ENCODE assay signal across 1 cellular context in the genomic region with DNA sequence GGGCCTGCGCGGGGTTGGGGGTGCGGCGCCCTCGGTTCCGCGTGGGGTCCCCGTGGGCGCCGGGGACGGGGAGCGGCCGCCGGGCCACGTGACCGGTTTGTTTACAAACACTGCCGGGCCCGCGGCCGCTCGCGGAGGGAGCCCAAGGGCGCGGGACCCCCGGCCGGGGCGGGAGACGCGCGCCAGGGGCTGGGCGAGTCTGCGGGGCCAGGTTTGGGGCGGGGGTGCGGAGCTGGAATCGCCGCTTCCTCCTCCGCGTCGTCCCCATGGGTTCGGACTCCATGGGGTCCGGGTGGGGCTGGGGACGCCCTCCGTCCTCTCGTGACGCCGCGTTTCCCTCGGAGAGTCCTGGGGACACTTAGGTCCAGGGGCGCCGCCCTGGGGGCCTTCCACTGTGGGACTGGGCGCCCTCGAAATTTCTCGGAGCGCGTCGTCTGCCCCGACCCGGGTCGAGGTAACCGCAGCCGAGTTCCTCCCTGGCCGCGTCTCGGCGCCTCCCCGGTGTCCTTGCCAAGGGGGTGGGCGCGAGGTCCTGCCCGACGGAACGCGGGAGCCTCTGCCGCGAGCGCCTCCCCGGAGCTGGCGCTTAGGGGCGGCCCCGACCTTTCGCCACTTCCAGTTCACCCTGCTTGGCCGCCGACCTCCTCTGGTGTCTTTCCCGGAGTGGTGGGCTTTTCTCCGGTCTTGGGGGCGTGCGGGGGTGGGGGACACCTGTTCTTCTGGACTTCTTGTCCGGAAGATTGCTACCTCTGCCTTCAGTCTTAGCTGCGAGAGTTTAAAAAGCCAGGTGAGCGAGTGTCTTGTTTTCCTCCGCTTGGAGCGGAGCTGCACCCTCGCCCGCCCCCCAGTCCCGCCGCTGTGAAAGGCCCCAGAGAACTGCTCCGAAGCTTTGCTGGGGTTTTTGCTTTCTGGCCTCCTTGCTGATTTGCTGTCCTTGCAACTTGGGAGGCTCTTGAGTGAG.
A peak's percentile ranks its signal among the peaks of the same experiment; 100 is the strongest.
TF ChIP-seq lines count a peak whose summit lies in the region.

No MANE protein-coding gene starts in this region.

TF ChIP-seq in HepG2, 621 proteins besides CTCF, POLR2A, EP300 and RAD21 (continued from another document and continues in another):
- TF ChIP-seq, protein P1, sequence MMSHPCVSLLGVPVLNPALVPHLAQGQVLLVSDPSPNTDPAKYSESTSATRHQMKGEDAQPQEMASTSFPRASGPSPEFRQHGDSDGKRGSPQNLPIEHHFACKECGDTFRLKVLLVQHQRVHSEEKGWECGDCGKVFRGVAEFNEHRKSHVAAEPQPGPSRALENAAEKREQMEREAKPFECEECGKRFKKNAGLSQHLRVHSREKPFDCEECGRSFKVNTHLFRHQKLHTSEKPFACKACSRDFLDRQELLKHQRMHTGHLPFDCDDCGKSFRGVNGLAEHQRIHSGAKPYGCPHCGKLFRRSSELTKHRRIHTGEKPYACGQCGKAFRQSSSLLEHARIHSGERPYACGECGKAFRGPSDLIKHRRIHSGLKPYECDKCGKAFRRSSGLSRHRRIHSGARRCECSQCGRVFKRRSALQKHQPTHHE (CRISPR knock-in tag; IDR thresholded peaks at IDR 0.05; ENCODE audit: borderline replicate concordance) = no peak
- TF ChIP-seq SUZ12 (IDR thresholded peaks at IDR 0.05; ENCODE audit: low read depth, low read length) (no peak), HDAC1 (CRISPR knock-in tag; IDR thresholded peaks at IDR 0.05) (peak; percentile 73), PCBP1 (IDR thresholded peaks at IDR 0.05; ENCODE audit: borderline replicate concordance, low read depth, low read length) (no peak), ATF7-NPFF (CRISPR knock-in tag; IDR thresholded peaks at IDR 0.05; ENCODE audit: low read depth) (peak; percentile 59; the same call in 1 of the 2 replicates), ZSCAN21 (CRISPR knock-in tag; IDR thresholded peaks at IDR 0.05; ENCODE audit: borderline replicate concordance) (peak; percentile 36; the same call in 1 of the 2 replicates), KDM6A (CRISPR knock-in tag; IDR thresholded peaks at IDR 0.05; ENCODE audit: low read depth) (no peak), NFRKB (IDR thresholded peaks at IDR 0.05) (no peak), DNMT1 (CRISPR knock-in tag; IDR thresholded peaks at IDR 0.05) (0 out of 2 replicates have a peak, but pooled peaks have one; percentile 70), SAP130 (CRISPR knock-in tag; IDR thresholded peaks at IDR 0.05; ENCODE audit: low read depth) (peak; percentile 79), NR3C1 (CRISPR knock-in tag; IDR thresholded peaks at IDR 0.05) (no peak), KLF11 (CRISPR knock-in tag; IDR thresholded peaks at IDR 0.05) (no peak), GABPA (IDR thresholded peaks at IDR 0.05; ENCODE audit: low read depth, low read length) (peak; percentile 27), GABPA (CRISPR knock-in tag; IDR thresholded peaks at IDR 0.05; ENCODE audit: low read depth) (no peak), GLI4 (CRISPR knock-in tag; IDR thresholded peaks at IDR 0.05; ENCODE audit: borderline replicate concordance) (peak; percentile 71; the same call in 1 of the 2 replicates), ZNF30 (CRISPR knock-in tag; IDR thresholded peaks at IDR 0.05) (0 out of 2 replicates have a peak, but pooled peaks have one; percentile 40), ZNF33B (CRISPR knock-in tag; IDR thresholded peaks at IDR 0.05) (no peak), REXO4 (CRISPR knock-in tag; IDR thresholded peaks at IDR 0.05; ENCODE audit: borderline replicate concordance) (no peak), NRL (CRISPR knock-in tag; IDR thresholded peaks at IDR 0.05; ENCODE audit: borderline replicate concordance) (no peak), RARA (CRISPR knock-in tag; IDR thresholded peaks at IDR 0.05) (no peak), ELF3 (CRISPR knock-in tag; IDR thresholded peaks at IDR 0.05) (no peak)
- TF ChIP-seq, protein P2, sequence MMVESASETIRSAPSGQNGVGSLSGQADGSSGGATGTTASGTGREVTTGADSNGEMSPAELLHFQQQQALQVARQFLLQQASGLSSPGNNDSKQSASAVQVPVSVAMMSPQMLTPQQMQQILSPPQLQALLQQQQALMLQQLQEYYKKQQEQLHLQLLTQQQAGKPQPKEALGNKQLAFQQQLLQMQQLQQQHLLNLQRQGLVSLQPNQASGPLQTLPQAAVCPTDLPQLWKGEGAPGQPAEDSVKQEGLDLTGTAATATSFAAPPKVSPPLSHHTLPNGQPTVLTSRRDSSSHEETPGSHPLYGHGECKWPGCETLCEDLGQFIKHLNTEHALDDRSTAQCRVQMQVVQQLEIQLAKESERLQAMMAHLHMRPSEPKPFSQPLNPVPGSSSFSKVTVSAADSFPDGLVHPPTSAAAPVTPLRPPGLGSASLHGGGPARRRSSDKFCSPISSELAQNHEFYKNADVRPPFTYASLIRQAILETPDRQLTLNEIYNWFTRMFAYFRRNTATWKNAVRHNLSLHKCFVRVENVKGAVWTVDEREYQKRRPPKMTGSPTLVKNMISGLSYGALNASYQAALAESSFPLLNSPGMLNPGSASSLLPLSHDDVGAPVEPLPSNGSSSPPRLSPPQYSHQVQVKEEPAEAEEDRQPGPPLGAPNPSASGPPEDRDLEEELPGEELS (CRISPR knock-in tag; IDR thresholded peaks at IDR 0.05) = peak; percentile 12; the same call in 1 of the 2 replicates
- TF ChIP-seq, protein P3, sequence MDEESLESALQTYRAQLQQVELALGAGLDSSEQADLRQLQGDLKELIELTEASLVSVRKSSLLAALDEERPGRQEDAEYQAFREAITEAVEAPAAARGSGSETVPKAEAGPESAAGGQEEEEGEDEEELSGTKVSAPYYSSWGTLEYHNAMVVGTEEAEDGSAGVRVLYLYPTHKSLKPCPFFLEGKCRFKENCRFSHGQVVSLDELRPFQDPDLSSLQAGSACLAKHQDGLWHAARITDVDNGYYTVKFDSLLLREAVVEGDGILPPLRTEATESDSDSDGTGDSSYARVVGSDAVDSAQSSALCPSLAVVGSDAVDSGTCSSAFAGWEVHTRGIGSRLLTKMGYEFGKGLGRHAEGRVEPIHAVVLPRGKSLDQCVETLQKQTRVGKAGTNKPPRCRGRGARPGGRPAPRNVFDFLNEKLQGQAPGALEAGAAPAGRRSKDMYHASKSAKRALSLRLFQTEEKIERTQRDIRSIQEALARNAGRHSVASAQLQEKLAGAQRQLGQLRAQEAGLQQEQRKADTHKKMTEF (CRISPR knock-in tag; IDR thresholded peaks at IDR 0.05) = peak; percentile 29; the same call in 1 of the 2 replicates
- TF ChIP-seq, protein P4, sequence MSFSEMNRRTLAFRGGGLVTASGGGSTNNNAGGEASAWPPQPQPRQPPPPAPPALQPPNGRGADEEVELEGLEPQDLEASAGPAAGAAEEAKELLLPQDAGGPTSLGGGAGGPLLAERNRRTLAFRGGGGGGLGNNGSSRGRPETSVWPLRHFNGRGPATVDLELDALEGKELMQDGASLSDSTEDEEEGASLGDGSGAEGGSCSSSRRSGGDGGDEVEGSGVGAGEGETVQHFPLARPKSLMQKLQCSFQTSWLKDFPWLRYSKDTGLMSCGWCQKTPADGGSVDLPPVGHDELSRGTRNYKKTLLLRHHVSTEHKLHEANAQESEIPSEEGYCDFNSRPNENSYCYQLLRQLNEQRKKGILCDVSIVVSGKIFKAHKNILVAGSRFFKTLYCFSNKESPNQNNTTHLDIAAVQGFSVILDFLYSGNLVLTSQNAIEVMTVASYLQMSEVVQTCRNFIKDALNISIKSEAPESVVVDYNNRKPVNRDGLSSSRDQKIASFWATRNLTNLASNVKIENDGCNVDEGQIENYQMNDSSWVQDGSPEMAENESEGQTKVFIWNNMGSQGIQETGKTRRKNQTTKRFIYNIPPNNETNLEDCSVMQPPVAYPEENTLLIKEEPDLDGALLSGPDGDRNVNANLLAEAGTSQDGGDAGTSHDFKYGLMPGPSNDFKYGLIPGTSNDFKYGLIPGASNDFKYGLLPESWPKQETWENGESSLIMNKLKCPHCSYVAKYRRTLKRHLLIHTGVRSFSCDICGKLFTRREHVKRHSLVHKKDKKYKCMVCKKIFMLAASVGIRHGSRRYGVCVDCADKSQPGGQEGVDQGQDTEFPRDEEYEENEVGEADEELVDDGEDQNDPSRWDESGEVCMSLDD (CRISPR knock-in tag; IDR thresholded peaks at IDR 0.05; ENCODE audit: borderline replicate concordance) = no peak; the same call in 1 of the 2 replicates
- TF ChIP-seq, protein P5, sequence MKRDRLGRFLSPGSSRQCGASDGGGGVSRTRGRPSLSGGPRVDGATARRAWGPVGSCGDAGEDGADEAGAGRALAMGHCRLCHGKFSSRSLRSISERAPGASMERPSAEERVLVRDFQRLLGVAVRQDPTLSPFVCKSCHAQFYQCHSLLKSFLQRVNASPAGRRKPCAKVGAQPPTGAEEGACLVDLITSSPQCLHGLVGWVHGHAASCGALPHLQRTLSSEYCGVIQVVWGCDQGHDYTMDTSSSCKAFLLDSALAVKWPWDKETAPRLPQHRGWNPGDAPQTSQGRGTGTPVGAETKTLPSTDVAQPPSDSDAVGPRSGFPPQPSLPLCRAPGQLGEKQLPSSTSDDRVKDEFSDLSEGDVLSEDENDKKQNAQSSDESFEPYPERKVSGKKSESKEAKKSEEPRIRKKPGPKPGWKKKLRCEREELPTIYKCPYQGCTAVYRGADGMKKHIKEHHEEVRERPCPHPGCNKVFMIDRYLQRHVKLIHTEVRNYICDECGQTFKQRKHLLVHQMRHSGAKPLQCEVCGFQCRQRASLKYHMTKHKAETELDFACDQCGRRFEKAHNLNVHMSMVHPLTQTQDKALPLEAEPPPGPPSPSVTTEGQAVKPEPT (CRISPR knock-in tag; IDR thresholded peaks at IDR 0.05; ENCODE audit: low read depth) = no peak
- TF ChIP-seq, protein P6, sequence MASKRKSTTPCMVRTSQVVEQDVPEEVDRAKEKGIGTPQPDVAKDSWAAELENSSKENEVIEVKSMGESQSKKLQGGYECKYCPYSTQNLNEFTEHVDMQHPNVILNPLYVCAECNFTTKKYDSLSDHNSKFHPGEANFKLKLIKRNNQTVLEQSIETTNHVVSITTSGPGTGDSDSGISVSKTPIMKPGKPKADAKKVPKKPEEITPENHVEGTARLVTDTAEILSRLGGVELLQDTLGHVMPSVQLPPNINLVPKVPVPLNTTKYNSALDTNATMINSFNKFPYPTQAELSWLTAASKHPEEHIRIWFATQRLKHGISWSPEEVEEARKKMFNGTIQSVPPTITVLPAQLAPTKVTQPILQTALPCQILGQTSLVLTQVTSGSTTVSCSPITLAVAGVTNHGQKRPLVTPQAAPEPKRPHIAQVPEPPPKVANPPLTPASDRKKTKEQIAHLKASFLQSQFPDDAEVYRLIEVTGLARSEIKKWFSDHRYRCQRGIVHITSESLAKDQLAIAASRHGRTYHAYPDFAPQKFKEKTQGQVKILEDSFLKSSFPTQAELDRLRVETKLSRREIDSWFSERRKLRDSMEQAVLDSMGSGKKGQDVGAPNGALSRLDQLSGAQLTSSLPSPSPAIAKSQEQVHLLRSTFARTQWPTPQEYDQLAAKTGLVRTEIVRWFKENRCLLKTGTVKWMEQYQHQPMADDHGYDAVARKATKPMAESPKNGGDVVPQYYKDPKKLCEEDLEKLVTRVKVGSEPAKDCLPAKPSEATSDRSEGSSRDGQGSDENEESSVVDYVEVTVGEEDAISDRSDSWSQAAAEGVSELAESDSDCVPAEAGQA (IDR thresholded peaks at IDR 0.05; ENCODE audit: low read depth) = no peak
- TF ChIP-seq, protein P6 (CRISPR knock-in tag; IDR thresholded peaks at IDR 0.05; ENCODE audit: borderline replicate concordance) = no peak
